In genomic region chr9:75148551-75148950, GRCh38 we compare ENCODE assay signal across 10 cellular contexts.
A peak's percentile ranks its signal among the peaks of the same experiment; 100 is the strongest.
DNase-seq lines count a peak whose midpoint lies in the region; ATAC-seq and TF ChIP-seq lines count a peak whose summit lies in the region.
"Had no signal": no experiment of that assay in that cellular context is flagged by ENCODE, and none has a peak within 500 bp of the region (broad histone marks: within the 10 kb centered on the region; RNA-seq: fewer than 3 reads in every experiment).

No MANE protein-coding gene starts in this region.

- H3K36me3 ChIP-seq in DND-41 (ENCODE audit: insufficient read depth, low read length): peaks cover 36% of the 10 kb centered on the region
- H3K36me3 ChIP-seq in HAP-1 (replicated peaks): no peaks in the 10 kb centered on the region

- H3K9me3 ChIP-seq in DND-41 (ENCODE audit: insufficient read depth, low read length, severe bottlenecking): peaks cover 3% of the 10 kb centered on the region
- no peaks in the 10 kb centered on the region for H3K9me3 ChIP-seq in HAP-1

- peak; percentile 64 for ATAC-seq in DND-41 (ENCODE audit: insufficient read depth, low read depth)
- ATAC-seq in central memory CD8-positive, alpha-beta T cell (replicated peaks; ENCODE audit: extremely low read depth, poor library complexity, severe bottlenecking): no peak
- ATAC-seq: stimulated activated naive B cell treated with anti-CD40 and anti-IgM and Interleukin-4, amounts not matched to agents 10 μg/mL and 1 μg/mL and 100 μg/mL, for 72 hours had no signal

- peaks cover 8% of the 10 kb centered on the region for H3K9me3 Mint-ChIP-seq in central memory CD8-positive, alpha-beta T cell
- peaks cover 12% of the 10 kb centered on the region for H3K9me3 Mint-ChIP-seq in nephron

- no peaks in the 10 kb centered on the region for H3K79me2 ChIP-seq in DND-41 (ENCODE audit: insufficient read depth, low read length)

- in situ Hi-C loops in HAP-1 (cut with MboI; ENCODE audit: low sequenced_read_pairs): no loop called here

- no peak overlapping the region for H2AFZ ChIP-seq in DND-41 (ENCODE audit: low read depth, low read length)

- H3K27ac ChIP-seq in DND-41 (ENCODE audit: low read length): peak overlapping the region; percentile 87

- H3K4me3 ChIP-seq in DND-41 (ENCODE audit: low read depth in 1 of 2, low read length in 2 of 2): no peak overlapping the region
- H3K4me3 ChIP-seq in HAP-1: no peak overlapping the region

- H3K4me1 ChIP-seq in DND-41 (ENCODE audit: insufficient read depth, low read length): peaks cover 72% of the 10 kb centered on the region
- no peaks in the 10 kb centered on the region for H3K4me1 ChIP-seq in HAP-1

- H3K9ac ChIP-seq in DND-41 (ENCODE audit: low read depth, low read length): peak overlapping the region; percentile 43

- H3K27me3 Mint-ChIP-seq in central memory CD8-positive, alpha-beta T cell: no peaks in the 10 kb centered on the region
- H3K27me3 Mint-ChIP-seq in nephron (ENCODE audit: low read depth): no peaks in the 10 kb centered on the region
- H3K27me3 Mint-ChIP-seq: stimulated activated naive B cell treated with anti-CD40 and anti-IgM and Interleukin-4, amounts not matched to agents 10 μg/mL and 1 μg/mL and 100 μg/mL, for 72 hours had no signal

- H3K27me3 ChIP-seq in DND-41 (ENCODE audit: insufficient read depth, low read length, poor library complexity): no peaks in the 10 kb centered on the region
- H3K27me3 ChIP-seq in HAP-1 (ENCODE audit: low read depth): no peaks in the 10 kb centered on the region

- peaks cover 67% of the 10 kb centered on the region for H3K4me1 Mint-ChIP-seq in central memory CD8-positive, alpha-beta T cell
- peaks cover 20% of the 10 kb centered on the region for H3K4me1 Mint-ChIP-seq in nephron

- DNase-seq in DND-41 (peak; percentile 50), M059J (ENCODE audit: low read depth) (peak; percentile 96), HAP-1 (ENCODE audit: low spot score in 2 of 2) (no peak), mucosa of gallbladder (ENCODE audit: low spot score) (no peak), mesenteric fat pad (ENCODE audit: low spot score) (no peak), NCI-H2029 (lab: John Stamatoyannopoulos, UW) (no peak)
- DNase-seq in central memory CD8-positive, alpha-beta T cell (ENCODE audit: low spot score in 2 of 2): no peak
- DNase-seq: activated CD4-positive, CD25-positive, alpha-beta regulatory T cell treated with anti-CD3 and anti-CD28 coated beads, Interleukin-2, amount 50 U/mL, for 72 hours; stimulated activated naive B cell treated with anti-CD40 and anti-IgM and Interleukin-4, amounts not matched to agents 10 μg/mL and 1 μg/mL and 100 μg/mL, for 72 hours had no signal

- H3K36me3 Mint-ChIP-seq in central memory CD8-positive, alpha-beta T cell (ENCODE audit: insufficient read depth): peaks cover 21% of the 10 kb centered on the region
- peaks cover 17% of the 10 kb centered on the region for H3K36me3 Mint-ChIP-seq in nephron (ENCODE audit: low read depth)

- H3K4me3 Mint-ChIP-seq in central memory CD8-positive, alpha-beta T cell: no peak overlapping the region
- H3K4me3 Mint-ChIP-seq in nephron: no peak overlapping the region
- H3K4me3 Mint-ChIP-seq: stimulated activated naive B cell treated with anti-CD40 and anti-IgM and Interleukin-4, amounts not matched to agents 10 μg/mL and 1 μg/mL and 100 μg/mL, for 72 hours had no signal

- no peak for TF ChIP-seq CTCF in DND-41 (IDR thresholded peaks at IDR 0.05; ENCODE audit: borderline replicate concordance, extremely low read depth, low read length, poor library complexity, severe bottlenecking)
- no peak for TF ChIP-seq CTCF in nephron (IDR thresholded peaks at IDR 0.05; ENCODE audit: unreplicated experiment in 3 of 3)

- peak overlapping the region; percentile 52 for H3K4me2 ChIP-seq in DND-41 (ENCODE audit: insufficient read depth, low read length)

- H4K20me1 ChIP-seq in DND-41 (ENCODE audit: insufficient read depth, low read length): no peaks in the 10 kb centered on the region

- peak overlapping the region; percentile 84 for H3K27ac Mint-ChIP-seq in central memory CD8-positive, alpha-beta T cell (ENCODE audit: low read depth)
- H3K27ac Mint-ChIP-seq in nephron: peak overlapping the region; percentile 73 to 90 (median 90)
- H3K27ac Mint-ChIP-seq: stimulated activated naive B cell treated with anti-CD40 and anti-IgM and Interleukin-4, amounts not matched to agents 10 μg/mL and 1 μg/mL and 100 μg/mL, for 72 hours had no signal

Comparison
In these comparisons a context has a peak if more than half of its experiments do, and no peak if none do; other contexts are left out.
1. DNase-seq: peak in DND-41 (single experiment) and M059J (single experiment); none in central memory CD8-positive, alpha-beta T cell (0 of 2), HAP-1 (0 of 2), mucosa of gallbladder (single experiment), mesenteric fat pad (single experiment) and NCI-H2029 (single experiment).